9 cellular contexts compared by ENCODE assay signal in genomic region chr7:130242198-130243014, GRCh38.
DNase-seq lines count a peak whose midpoint lies in the region; ATAC-seq and TF ChIP-seq lines count a peak whose summit lies in the region.
"Had no signal": no experiment of that assay in that cellular context is flagged by ENCODE, and none has a peak within 500 bp of the region (broad histone marks: within the 10 kb centered on the region; RNA-seq: fewer than 3 reads in every experiment).

No MANE protein-coding gene starts in this region.

- peaks cover 12% of the 10 kb centered on the region for H3K9me3 Mint-ChIP-seq in T-helper 2 cell treated with Interferon-gamma antibody and Interleukin-4, amounts not matched to agents 5 μg/mL and 100 μg/mL, for 36 hours
- H3K9me3 Mint-ChIP-seq: natural killer cell treated with Interleukin-12 subunit alpha and Interleukin-12 subunit beta and Interleukin-15 and Interleukin-18, amount 100 ng/mL, for 72 hours had no signal

- no peak overlapping the region for H3K4me3 ChIP-seq in astrocyte of the cerebellum (ENCODE audit: low read depth, low read length)

- H3K4me1 Mint-ChIP-seq in T-helper 2 cell treated with Interferon-gamma antibody and Interleukin-4, amounts not matched to agents 5 μg/mL and 100 μg/mL, for 36 hours (ENCODE audit: low read depth) = peaks cover 14% of the 10 kb centered on the region

- no peak overlapping the region for H3K4me3 Mint-ChIP-seq in T-helper 2 cell treated with Interferon-gamma antibody and Interleukin-4, amounts not matched to agents 5 μg/mL and 100 μg/mL, for 36 hours
- H3K4me3 Mint-ChIP-seq: natural killer cell treated with Interleukin-12 subunit alpha and Interleukin-12 subunit beta and Interleukin-15 and Interleukin-18, amount 100 ng/mL, for 72 hours had no signal

- ATAC-seq in HG03139 (IDR thresholded peaks at IDR 0.05; ENCODE audit: unreplicated experiment) = no peak

- no peak overlapping the region for H3K27ac Mint-ChIP-seq in T-helper 2 cell treated with Interferon-gamma antibody and Interleukin-4, amounts not matched to agents 5 μg/mL and 100 μg/mL, for 36 hours
- H3K27ac Mint-ChIP-seq: natural killer cell treated with Interleukin-12 subunit alpha and Interleukin-12 subunit beta and Interleukin-15 and Interleukin-18, amount 100 ng/mL, for 72 hours had no signal

- H3K36me3 Mint-ChIP-seq in T-helper 2 cell treated with Interferon-gamma antibody and Interleukin-4, amounts not matched to agents 5 μg/mL and 100 μg/mL, for 36 hours (ENCODE audit: low read depth) = no peaks in the 10 kb centered on the region
- H3K36me3 Mint-ChIP-seq: natural killer cell treated with Interleukin-12 subunit alpha and Interleukin-12 subunit beta and Interleukin-15 and Interleukin-18, amount 100 ng/mL, for 72 hours had no signal

- TF ChIP-seq CTCF in astrocyte of the cerebellum (IDR thresholded peaks at IDR 0.05; ENCODE audit: low read depth, low read length, missing control alignments) = peak; percentile 90

- peaks cover 11% of the 10 kb centered on the region for H3K27me3 Mint-ChIP-seq in T-helper 2 cell treated with Interferon-gamma antibody and Interleukin-4, amounts not matched to agents 5 μg/mL and 100 μg/mL, for 36 hours (ENCODE audit: low read depth)

- in situ Hi-C loops in astrocyte of the cerebellum (cut with HindIII; ENCODE audit: low sequenced_read_pairs) = no loop called here

- DNase-seq in SIG-M5 treated with dmso at 0.1 percent for 504 hours (lab: John Stamatoyannopoulos, UW; ENCODE audit: unreplicated experiment) (peak; percentile 27), SIG-M5 (lab: John Stamatoyannopoulos, UW) (no peak), LoVo (ENCODE audit: low spot score) (peak; percentile 40), astrocyte of the cerebellum (ENCODE audit: low read depth) (no peak), iPS DF 4.7 (ENCODE audit: extremely low read depth, low spot score) (peak; percentile 30)
- DNase-seq in T-helper 2 cell treated with Interferon-gamma antibody and Interleukin-4, amounts not matched to agents 5 μg/mL and 100 μg/mL, for 36 hours (ENCODE audit: low spot score) = peak; percentile 18
- DNase-seq in stimulated activated CD4-positive, alpha-beta T cell treated with anti-CD3 and anti-CD28 coated beads, Interleukin-1b, Interleukin-23, amount 100 ng/mL, for 24 hours (ENCODE audit: low read depth in 4 of 4, low spot score in 1 of 4) = peak; percentile 11 to 50 (median 32)

Comparison
In these comparisons a context has a peak if more than half of its experiments do, and no peak if none do; other contexts are left out.
1. DNase-seq: peak in SIG-M5 treated with dmso at 0.1 percent for 504 hours (single experiment), LoVo (single experiment), T-helper 2 cell treated with Interferon-gamma antibody and Interleukin-4, amounts not matched to agents 5 μg/mL and 100 μg/mL, for 36 hours (single experiment), iPS DF 4.7 (single experiment) and stimulated activated CD4-positive, alpha-beta T cell treated with anti-CD3 and anti-CD28 coated beads, Interleukin-1b, Interleukin-23, amount 100 ng/mL, for 24 hours (4 of 4); none in SIG-M5 (single experiment) and astrocyte of the cerebellum (single experiment).